ENCODE assay signal across 16 cellular contexts in genomic region chr5:154800582-154800981, GRCh38. TPM values are rescaled to one million over a fixed set of nuclear protein-coding genes. Genes with fewer than 3 reads are reported as not detected.
A peak's percentile ranks its signal among the peaks of the same experiment; 100 is the strongest.
DNase-seq lines count a peak whose midpoint lies in the region; ATAC-seq, FAIRE-seq and TF ChIP-seq lines count a peak whose summit lies in the region.
"Had no signal": no experiment of that assay in that cellular context is flagged by ENCODE, and none has a peak within 500 bp of the region (broad histone marks: within the 10 kb centered on the region; RNA-seq: fewer than 3 reads in every experiment).

No MANE protein-coding gene starts in this region.

- CTCF ChIA-PET in HepG2 (lab: Yijun Ruan, JAX; ENCODE audit: low intra/inter-chr PET ratio, low total read pairs) = no interaction called here
- CTCF ChIA-PET in T-cell (lab: Charles Lee) = no interaction called here

- H3K9ac ChIP-seq in HepG2 (ENCODE audit: insufficient read depth, low read depth, low read length) (no peak overlapping the region), endodermal cell (ENCODE audit: extremely low read depth, low read length, poor library complexity, severe bottlenecking) (no peak overlapping the region)

- POLR2A ChIA-PET in HepG2 (lab: Yijun Ruan, JAX) = no interaction called here
- POLR2A ChIA-PET in T-cell (lab: Charles Lee) = interaction anchor here in 1 of 2 donors (0.5 kb wide), 1 partner anchor 311 kb away, joined by 3 read pairs; no protein-coding TSS in a partner anchor

- intact Hi-C loops in HepG2 (cut with micrococcal nuclease; ENCODE audit: unreplicated experiment) = no loop called here
- intact Hi-C loops in right lobe of liver (cut with DNase I) = no loop called here
- intact Hi-C loops in testis (cut with DNase I; ENCODE audit: low total_unique reads) = no loop called here
- intact Hi-C loops in gastrocnemius medialis (cut with DNase I; ENCODE audit: low total_unique reads) = no loop called here

- H3K4me3 Mint-ChIP-seq in T-cell (no peak overlapping the region), endodermal cell (no peak overlapping the region)

- no peaks in the 10 kb centered on the region for H3K9me3 Mint-ChIP-seq in T-cell
- no peaks in the 10 kb centered on the region for H3K9me3 Mint-ChIP-seq in endodermal cell

- DNase-seq in HepG2 (ENCODE audit: low spot score) (peak; percentile 76), right lobe of liver (no peak), T-cell (no peak), endodermal cell (no peak), G401 (ENCODE audit: low spot score) (no peak), testis (no peak), gastrocnemius medialis (no peak)
- DNase-seq: ACHN, BE2C, DMS 273 treated with DMSO at 0.1 percent for 48 hours, KG1, NCI-H1092 treated with DMSO at 0.1 percent for 48 hours, NCI-H187, NCI-H446 treated with DMSO at 0.1 percent for 48 hours, NCI-H774, SHP77 had no signal

- no peak overlapping the region for H3K4me2 ChIP-seq in HepG2 (ENCODE audit: low read depth, low read length)

- no peaks in the 10 kb centered on the region for H3K27me3 Mint-ChIP-seq in T-cell
- H3K27me3 Mint-ChIP-seq in endodermal cell (ENCODE audit: insufficient read depth) = no peaks in the 10 kb centered on the region

- no peak for TF ChIP-seq CTCF in HepG2 (CRISPR knock-in tag; IDR thresholded peaks at IDR 0.05)
- no peak for TF ChIP-seq CTCF in right lobe of liver (IDR thresholded peaks at IDR 0.05)
- TF ChIP-seq CTCF in endodermal cell (conservative IDR thresholded peaks at IDR 0.05) = no peak
- no peak for TF ChIP-seq CTCF in testis (IDR thresholded peaks at IDR 0.05)
- TF ChIP-seq CTCF in gastrocnemius medialis (IDR thresholded peaks at IDR 0.05 in 4 of 5, conservative IDR thresholded peaks at IDR 0.05 in 1 of 5) = no peak

- peak; percentile 89 for FAIRE-seq in HepG2 (lab: Jason Lieb, UNC)

- H3K27ac ChIP-seq in HepG2 (ENCODE audit: extremely low read length, insufficient read depth, low read length) (peak overlapping the region; percentile 20), right lobe of liver (no peak overlapping the region), endodermal cell (ENCODE audit: low read depth, low read length) (no peak overlapping the region), testis (no peak overlapping the region), gastrocnemius medialis (no peak overlapping the region)

- ATAC-seq in HepG2 = peak; percentile 81
- ATAC-seq in right lobe of liver = no peak
- no peak for ATAC-seq in T-cell (replicated peaks in 1 of 4)
- no peak for ATAC-seq in gastrocnemius medialis

- TF ChIP-seq EP300 in HepG2 (IDR thresholded peaks at IDR 0.05; ENCODE audit: low read depth in 2 of 2, low read length in 2 of 2) = no peak
- TF ChIP-seq EP300 in HepG2 (CRISPR knock-in tag; IDR thresholded peaks at IDR 0.05; ENCODE audit: borderline replicate concordance) = no peak

- H3K4me3 ChIP-seq in HepG2 (replicated peaks in 1 of 3; ENCODE audit: insufficient read depth in 1 of 3, low read depth in 2 of 3, low read length in 3 of 3) (no peak overlapping the region), right lobe of liver (no peak overlapping the region), endodermal cell (ENCODE audit: low read length) (no peak overlapping the region), testis (no peak overlapping the region), gastrocnemius medialis (no peak overlapping the region)

- no TSS peak for BruUV-seq in HepG2 (replicated peaks; lab: Mats Ljungman, UMichigan)

- no peak overlapping the region for H2AFZ ChIP-seq in HepG2 (ENCODE audit: low read length)

- peaks cover 45 to 84% of the 10 kb centered on the region in 2 experiments for H3K36me3 ChIP-seq in HepG2 (replicated peaks in 1 of 2; ENCODE audit: control insufficient read depth in 1 of 2, insufficient read depth in 2 of 2, low read length in 2 of 2)
- peaks cover 8 to 93% (median 47%) of the 10 kb centered on the region in 4 donors for H3K36me3 ChIP-seq in right lobe of liver
- H3K36me3 ChIP-seq in endodermal cell (ENCODE audit: control insufficient read depth, insufficient read depth, low read length) = peaks cover 94% of the 10 kb centered on the region
- H3K36me3 ChIP-seq in testis (ENCODE audit: low read depth, missing control alignments) = no peaks in the 10 kb centered on the region
- peaks cover 3 to 76% of the 10 kb centered on the region in 2 donors for H3K36me3 ChIP-seq in gastrocnemius medialis

- peaks cover 20% of the 10 kb centered on the region for H3K79me2 ChIP-seq in HepG2 (ENCODE audit: insufficient read depth, low read length)

- H3K27me3 ChIP-seq in HepG2 (ENCODE audit: control insufficient read depth in 1 of 2, insufficient read depth in 2 of 2, low read length in 2 of 2) = no peaks in the 10 kb centered on the region
- H3K27me3 ChIP-seq in right lobe of liver = no peaks in the 10 kb centered on the region
- H3K27me3 ChIP-seq in endodermal cell (ENCODE audit: control insufficient read depth, insufficient read depth, low read length, poor library complexity, severe bottlenecking) = no peaks in the 10 kb centered on the region
- H3K27me3 ChIP-seq in testis = no peaks in the 10 kb centered on the region
- no peaks in the 10 kb centered on the region for H3K27me3 ChIP-seq in gastrocnemius medialis
- H3K27me3 ChIP-seq: BE2C had no signal

- no peaks in the 10 kb centered on the region for H3K9me3 ChIP-seq in HepG2 (ENCODE audit: low read length)
- H3K9me3 ChIP-seq in right lobe of liver = no peaks in the 10 kb centered on the region
- H3K9me3 ChIP-seq in endodermal cell (ENCODE audit: control insufficient read depth, low read length) = no peaks in the 10 kb centered on the region
- no peaks in the 10 kb centered on the region for H3K9me3 ChIP-seq in testis
- no peaks in the 10 kb centered on the region for H3K9me3 ChIP-seq in gastrocnemius medialis
- H3K9me3 ChIP-seq: BE2C had no signal

- no peak for TF ChIP-seq RAD21 in HepG2 (CRISPR knock-in tag; IDR thresholded peaks at IDR 0.05)

- TF ChIP-seq POLR2A in HepG2 (IDR thresholded peaks at IDR 0.05; ENCODE audit: insufficient read depth in 1 of 2, low read depth in 2 of 2, low read length in 2 of 2) = no peak
- TF ChIP-seq POLR2A in right lobe of liver (IDR thresholded peaks at IDR 0.05) = no peak
- TF ChIP-seq POLR2A in testis (IDR thresholded peaks at IDR 0.05) = no peak
- no peak for TF ChIP-seq POLR2A in gastrocnemius medialis (IDR thresholded peaks at IDR 0.05)

- H4K20me1 ChIP-seq in HepG2 (ENCODE audit: insufficient read depth, low read length) = peaks cover 23% of the 10 kb centered on the region

- H3K27ac Mint-ChIP-seq in T-cell (peak overlapping the region; percentile 48 to 72), endodermal cell (peak overlapping the region; percentile 22)

- in situ Hi-C loops in HepG2 (cut with HindIII; ENCODE audit: extremely low pct_ligation_motif_present, low pct_unique_long_range_greater_than_20kb) (no loop called here), G401 (cut with HindIII; ENCODE audit: low sequenced_read_pairs) (no loop called here), gastrocnemius medialis (cut with MboI; ENCODE audit: low sequenced_read_pairs in 4 of 4) (loop anchor here in 1 of 4 donors (10.0 kb wide), 1 partner anchor 146 kb away; no protein-coding TSS in a partner anchor)

- H3K4me1 ChIP-seq in HepG2 (ENCODE audit: insufficient read depth, low read length) = peaks cover 22% of the 10 kb centered on the region
- H3K4me1 ChIP-seq in right lobe of liver = no peaks in the 10 kb centered on the region
- no peaks in the 10 kb centered on the region for H3K4me1 ChIP-seq in endodermal cell (ENCODE audit: control insufficient read depth, insufficient read depth, low read length)
- no peaks in the 10 kb centered on the region for H3K4me1 ChIP-seq in testis
- H3K4me1 ChIP-seq in gastrocnemius medialis = no peaks in the 10 kb centered on the region
- H3K4me1 ChIP-seq: BE2C had no signal

- peaks cover 8 to 11% (median 8%) of the 10 kb centered on the region in 3 donors for H3K4me1 Mint-ChIP-seq in T-cell
- H3K4me1 Mint-ChIP-seq in endodermal cell = peaks cover 2% of the 10 kb centered on the region

- H3K36me3 Mint-ChIP-seq in T-cell (peaks cover 66% of the 10 kb centered on the region), endodermal cell (ENCODE audit: low read depth) (peaks cover 82% of the 10 kb centered on the region)

RNA-seq across cellular contexts. Expression of gene LARP1, which starts 45.4 kb away (rescaled TPM):
- 61.4 and 68.5 TPM in 2 replicates for total RNA-seq in HepG2 (2016; rRNA removed; fragmentation: Illumina TruSeq; extraction: Trizol)
- total RNA-seq in HepG2 (2016; cell fraction: cytosol; rRNA removed; fragmentation: Illumina TruSeq; extraction: Trizol; ENCODE audit: low read depth) = 8.7 and 8.9 TPM in 2 replicates
- total RNA-seq in HepG2 (2016; cell fraction: insoluble cytoplasmic fraction; rRNA removed; fragmentation: Illumina TruSeq; extraction: Trizol) = 57.6 and 62.0 TPM in 2 replicates
- total RNA-seq in HepG2 (2016; cell fraction: membrane; rRNA removed; fragmentation: Illumina TruSeq; extraction: Trizol) = 36.8 and 41.2 TPM in 2 replicates
- total RNA-seq in HepG2 (2016; cell fraction: nucleus; rRNA removed; fragmentation: Illumina TruSeq; extraction: Trizol) = 72.6 and 80.1 TPM in 2 replicates
- polyA plus RNA-seq in HepG2 (2011; rRNA removed) = 45.2 and 52.0 TPM in 2 replicates
- polyA plus RNA-seq in HepG2 (2011; cell fraction: cytosol; rRNA removed) = 29.4 and 31.7 TPM in 2 replicates
- polyA plus RNA-seq in HepG2 (2011; cell fraction: nucleus; rRNA removed) = 74.2 and 76.9 TPM in 2 replicates
- polyA plus RNA-seq in HepG2 (2012) = 59.4 and 62.0 TPM in 2 replicates
- 4.0 and 4.5 TPM in 2 replicates for polyA plus RNA-seq in HepG2 (2016; cell fraction: cytosol; fragmentation: Illumina TruSeq; extraction: Trizol; ENCODE audit: low read depth)
- polyA plus RNA-seq in HepG2 (2016; cell fraction: insoluble cytoplasmic fraction; fragmentation: Illumina TruSeq; extraction: Trizol; ENCODE audit: low read depth) = 69.6 and 92.6 TPM in 2 replicates
- polyA plus RNA-seq in HepG2 (2016; cell fraction: membrane; fragmentation: Illumina TruSeq; extraction: Trizol; ENCODE audit: low read depth) = 15.3 and 19.6 TPM in 2 replicates
- 143 and 158 TPM in 2 replicates for polyA plus RNA-seq in HepG2 (2016; cell fraction: nucleus; fragmentation: Illumina TruSeq; extraction: Trizol; ENCODE audit: insufficient read depth, low read depth)
- polyA minus RNA-seq in HepG2 (2011; rRNA and poly(A)+ RNA removed; ENCODE audit: low replicate concordance) = 72.7 and 144 TPM in 2 replicates
- 40.8 and 53.5 TPM in 2 replicates for polyA minus RNA-seq in HepG2 (2011; cell fraction: cytosol; rRNA and poly(A)+ RNA removed)
- 66.0 and 100 TPM in 2 replicates for polyA minus RNA-seq in HepG2 (2011; cell fraction: nucleus; rRNA and poly(A)+ RNA removed)
- total RNA-seq in right lobe of liver = 10 to 100 TPM; 58.2 to 85.7 (median 73.0) TPM
- 100 to 1,000 TPM; 137 to 201 (median 182) TPM for total RNA-seq in T-cell
- total RNA-seq in endodermal cell = 100 to 1,000 TPM; 193 to 273 TPM
- 115 TPM for polyA plus RNA-seq in endodermal cell (2013, experiment 1 of 2)
- polyA plus RNA-seq in endodermal cell (2013, experiment 2 of 2) = 107 TPM
- total RNA-seq in G401 (2014; rRNA removed; shearing (Covaris generic)) = 25.3 and 28.8 TPM in 2 replicates
- total RNA-seq in testis = 100 to 1,000 TPM; 169 to 174 TPM
- 118 TPM for polyA plus RNA-seq in testis (ENCODE audit: insufficient read depth, low read depth, low replicate concordance)
- 100 to 1,000 TPM in 3 of 4 donors, 10 to 100 TPM in 1; 77.8 to 125 (median 119) TPM for total RNA-seq in gastrocnemius medialis

RNA-seq across cellular contexts. Expression of gene FAXDC2, which starts 49.8 kb away (rescaled TPM):
- 3.0 and 4.7 TPM in 2 replicates for total RNA-seq in HepG2 (2016; rRNA removed; fragmentation: Illumina TruSeq; extraction: Trizol)
- 1.3 and 1.5 TPM in 2 replicates for total RNA-seq in HepG2 (2016; cell fraction: cytosol; rRNA removed; fragmentation: Illumina TruSeq; extraction: Trizol; ENCODE audit: low read depth)
- total RNA-seq in HepG2 (2016; cell fraction: insoluble cytoplasmic fraction; rRNA removed; fragmentation: Illumina TruSeq; extraction: Trizol) = 4.3 and 5.0 TPM in 2 replicates
- total RNA-seq in HepG2 (2016; cell fraction: membrane; rRNA removed; fragmentation: Illumina TruSeq; extraction: Trizol) = 3.5 and 4.3 TPM in 2 replicates
- total RNA-seq in HepG2 (2016; cell fraction: nucleus; rRNA removed; fragmentation: Illumina TruSeq; extraction: Trizol) = 5.5 and 5.8 TPM in 2 replicates
- 49.5 and 58.8 TPM in 2 replicates for polyA plus RNA-seq in HepG2 (2011; rRNA removed)
- 41.5 and 43.5 TPM in 2 replicates for polyA plus RNA-seq in HepG2 (2011; cell fraction: cytosol; rRNA removed)
- 45.2 and 57.4 TPM in 2 replicates for polyA plus RNA-seq in HepG2 (2011; cell fraction: nucleus; rRNA removed)
- 27.6 and 33.1 TPM in 2 replicates for polyA plus RNA-seq in HepG2 (2012)
- 1.3 and 1.9 TPM in 2 replicates for polyA plus RNA-seq in HepG2 (2016; cell fraction: cytosol; fragmentation: Illumina TruSeq; extraction: Trizol; ENCODE audit: low read depth)
- 3.7 and 4.2 TPM in 2 replicates for polyA plus RNA-seq in HepG2 (2016; cell fraction: insoluble cytoplasmic fraction; fragmentation: Illumina TruSeq; extraction: Trizol; ENCODE audit: low read depth)
- polyA plus RNA-seq in HepG2 (2016; cell fraction: membrane; fragmentation: Illumina TruSeq; extraction: Trizol; ENCODE audit: low read depth) = 3.9 and 4.0 TPM in 2 replicates
- polyA plus RNA-seq in HepG2 (2016; cell fraction: nucleus; fragmentation: Illumina TruSeq; extraction: Trizol; ENCODE audit: insufficient read depth, low read depth) = 6.6 and 7.0 TPM in 2 replicates
- 0.05 and 101 TPM in 2 replicates for polyA minus RNA-seq in HepG2 (2011; rRNA and poly(A)+ RNA removed; ENCODE audit: low replicate concordance)
- 23.1 and 27.3 TPM in 2 replicates for polyA minus RNA-seq in HepG2 (2011; cell fraction: cytosol; rRNA and poly(A)+ RNA removed)
- 39.9 and 40.4 TPM in 2 replicates for polyA minus RNA-seq in HepG2 (2011; cell fraction: nucleus; rRNA and poly(A)+ RNA removed)
- 10 to 100 TPM; 27.3 to 98.1 (median 53.2) TPM for total RNA-seq in right lobe of liver
- total RNA-seq in T-cell = under 1 TPM in 4 of 5 donors, not detected in 1; 0.29 to 0.44 (median 0.38) TPM
- 1 to 10 TPM; 2.3 to 6.2 TPM for total RNA-seq in endodermal cell
- 12.0 TPM for polyA plus RNA-seq in endodermal cell (2013, experiment 1 of 2)
- 10.4 TPM for polyA plus RNA-seq in endodermal cell (2013, experiment 2 of 2)
- total RNA-seq in G401 (2014; rRNA removed; shearing (Covaris generic)) = 7.9 and 10.3 TPM in 2 replicates
- total RNA-seq in testis = 10 to 100 TPM; 54.7 to 76.8 TPM
- polyA plus RNA-seq in testis (ENCODE audit: insufficient read depth, low read depth, low replicate concordance) = 32.5 TPM
- total RNA-seq in gastrocnemius medialis = 10 to 100 TPM in 1 of 4 donors, 1 to 10 TPM in 3; 4.4 to 12.5 (median 6.4) TPM

RNA-seq across cellular contexts. Expression of gene CNOT8, which starts 57.8 kb away (rescaled TPM):
- total RNA-seq in HepG2 (2016; rRNA removed; fragmentation: Illumina TruSeq; extraction: Trizol) (37.1 and 50.3 TPM in 2 replicates), right lobe of liver (10 to 100 TPM; 12.4 to 19.6 (median 16.5) TPM), T-cell (100 to 1,000 TPM in 3 of 5 donors, 10 to 100 TPM in 2; 85.9 to 113 (median 100) TPM), endodermal cell (10 to 100 TPM; 44.6 to 48.8 TPM), testis (100 to 1,000 TPM; 103 to 106 TPM), gastrocnemius medialis (10 to 100 TPM; 25.6 to 40.6 (median 30.5) TPM)
- total RNA-seq in HepG2 (2016; cell fraction: cytosol; rRNA removed; fragmentation: Illumina TruSeq; extraction: Trizol; ENCODE audit: low read depth) = 8.5 and 9.5 TPM in 2 replicates
- 38.6 and 50.3 TPM in 2 replicates for total RNA-seq in HepG2 (2016; cell fraction: insoluble cytoplasmic fraction; rRNA removed; fragmentation: Illumina TruSeq; extraction: Trizol)
- total RNA-seq in HepG2 (2016; cell fraction: membrane; rRNA removed; fragmentation: Illumina TruSeq; extraction: Trizol) = 21.9 and 23.8 TPM in 2 replicates
- 27.1 and 28.0 TPM in 2 replicates for total RNA-seq in HepG2 (2016; cell fraction: nucleus; rRNA removed; fragmentation: Illumina TruSeq; extraction: Trizol)
- polyA plus RNA-seq in HepG2 (2011; rRNA removed) (63.8 and 74.9 TPM in 2 replicates), testis (ENCODE audit: insufficient read depth, low read depth, low replicate concordance) (67.6 TPM)
- 63.2 and 67.0 TPM in 2 replicates for polyA plus RNA-seq in HepG2 (2011; cell fraction: cytosol; rRNA removed)
- polyA plus RNA-seq in HepG2 (2011; cell fraction: nucleus; rRNA removed) = 46.3 and 57.5 TPM in 2 replicates
- polyA plus RNA-seq in HepG2 (2012) = 54.8 and 56.2 TPM in 2 replicates
- 4.1 and 5.1 TPM in 2 replicates for polyA plus RNA-seq in HepG2 (2016; cell fraction: cytosol; fragmentation: Illumina TruSeq; extraction: Trizol; ENCODE audit: low read depth)
- polyA plus RNA-seq in HepG2 (2016; cell fraction: insoluble cytoplasmic fraction; fragmentation: Illumina TruSeq; extraction: Trizol; ENCODE audit: low read depth) = 41.9 and 42.7 TPM in 2 replicates
- polyA plus RNA-seq in HepG2 (2016; cell fraction: membrane; fragmentation: Illumina TruSeq; extraction: Trizol; ENCODE audit: low read depth) = 12.2 and 12.5 TPM in 2 replicates
- polyA plus RNA-seq in HepG2 (2016; cell fraction: nucleus; fragmentation: Illumina TruSeq; extraction: Trizol; ENCODE audit: insufficient read depth, low read depth) = 48.0 and 49.6 TPM in 2 replicates
- 31.6 and 52.4 TPM in 2 replicates for polyA minus RNA-seq in HepG2 (2011; rRNA and poly(A)+ RNA removed; ENCODE audit: low replicate concordance)
- 51.4 and 54.3 TPM in 2 replicates for polyA minus RNA-seq in HepG2 (2011; cell fraction: cytosol; rRNA and poly(A)+ RNA removed)
- 35.0 and 39.0 TPM in 2 replicates for polyA minus RNA-seq in HepG2 (2011; cell fraction: nucleus; rRNA and poly(A)+ RNA removed)
- polyA plus RNA-seq in endodermal cell (2013, experiment 1 of 2) = 71.1 TPM
- 71.0 TPM for polyA plus RNA-seq in endodermal cell (2013, experiment 2 of 2)
- 63.0 and 69.6 TPM in 2 replicates for total RNA-seq in G401 (2014; rRNA removed; shearing (Covaris generic))
